Comparison of ENCODE assay signal across 2 cellular contexts in genomic region chr1:54137532-54138061, GRCh38.
A peak's percentile ranks its signal among the peaks of the same experiment; 100 is the strongest.
TF ChIP-seq lines count a peak whose summit lies in the region.

No MANE protein-coding gene starts in this region.

TF ChIP-seq in liver, 16 proteins besides CTCF, POLR2A, EP300 and RAD21 (continued from another document):
- no peak for TF ChIP-seq EGR1 (IDR thresholded peaks at IDR 0.05; ENCODE audit: low read depth in 2 of 2)
- no peak for TF ChIP-seq TAF1 (conservative IDR thresholded peaks at IDR 0.05)
- no peak for TF ChIP-seq MAX (IDR thresholded peaks at IDR 0.05)
- TF ChIP-seq, protein P1, sequence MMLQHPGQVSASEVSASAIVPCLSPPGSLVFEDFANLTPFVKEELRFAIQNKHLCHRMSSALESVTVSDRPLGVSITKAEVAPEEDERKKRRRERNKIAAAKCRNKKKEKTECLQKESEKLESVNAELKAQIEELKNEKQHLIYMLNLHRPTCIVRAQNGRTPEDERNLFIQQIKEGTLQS (IDR thresholded peaks at IDR 0.05): no peak
- no peak for TF ChIP-seq ZBTB33 (IDR thresholded peaks at IDR 0.05)
- TF ChIP-seq NR2F2 (IDR thresholded peaks at IDR 0.05): peak; percentile 23

TF ChIP-seq in HepG2, 621 proteins besides CTCF, POLR2A, EP300 and RAD21:
- TF ChIP-seq, protein P2, sequence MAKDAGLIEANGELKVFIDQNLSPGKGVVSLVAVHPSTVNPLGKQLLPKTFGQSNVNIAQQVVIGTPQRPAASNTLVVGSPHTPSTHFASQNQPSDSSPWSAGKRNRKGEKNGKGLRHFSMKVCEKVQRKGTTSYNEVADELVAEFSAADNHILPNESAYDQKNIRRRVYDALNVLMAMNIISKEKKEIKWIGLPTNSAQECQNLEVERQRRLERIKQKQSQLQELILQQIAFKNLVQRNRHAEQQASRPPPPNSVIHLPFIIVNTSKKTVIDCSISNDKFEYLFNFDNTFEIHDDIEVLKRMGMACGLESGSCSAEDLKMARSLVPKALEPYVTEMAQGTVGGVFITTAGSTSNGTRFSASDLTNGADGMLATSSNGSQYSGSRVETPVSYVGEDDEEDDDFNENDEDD (CRISPR knock-in tag; IDR thresholded peaks at IDR 0.05; ENCODE audit: borderline replicate concordance): no peak
- no peak for TF ChIP-seq ATF4 (CRISPR knock-in tag; IDR thresholded peaks at IDR 0.05)
- TF ChIP-seq JUNB (CRISPR knock-in tag; IDR thresholded peaks at IDR 0.05; ENCODE audit: borderline replicate concordance): no peak
- TF ChIP-seq ZNF562 (CRISPR knock-in tag; IDR thresholded peaks at IDR 0.05; ENCODE audit: borderline replicate concordance): no peak
- TF ChIP-seq, protein P3, sequence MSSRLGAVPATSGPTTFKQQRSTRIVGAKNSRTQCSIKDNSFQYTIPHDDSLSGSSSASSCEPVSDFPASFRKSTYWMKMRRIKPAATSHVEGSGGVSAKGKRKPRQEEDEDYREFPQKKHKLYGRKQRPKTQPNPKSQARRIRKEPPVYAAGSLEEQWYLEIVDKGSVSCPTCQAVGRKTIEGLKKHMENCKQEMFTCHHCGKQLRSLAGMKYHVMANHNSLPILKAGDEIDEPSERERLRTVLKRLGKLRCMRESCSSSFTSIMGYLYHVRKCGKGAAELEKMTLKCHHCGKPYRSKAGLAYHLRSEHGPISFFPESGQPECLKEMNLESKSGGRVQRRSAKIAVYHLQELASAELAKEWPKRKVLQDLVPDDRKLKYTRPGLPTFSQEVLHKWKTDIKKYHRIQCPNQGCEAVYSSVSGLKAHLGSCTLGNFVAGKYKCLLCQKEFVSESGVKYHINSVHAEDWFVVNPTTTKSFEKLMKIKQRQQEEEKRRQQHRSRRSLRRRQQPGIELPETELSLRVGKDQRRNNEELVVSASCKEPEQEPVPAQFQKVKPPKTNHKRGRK (CRISPR knock-in tag; IDR thresholded peaks at IDR 0.05): no peak
- no peak for TF ChIP-seq ARNT2 (CRISPR knock-in tag; IDR thresholded peaks at IDR 0.05; ENCODE audit: low read depth)
- no peak for TF ChIP-seq TRIM24 (CRISPR knock-in tag; IDR thresholded peaks at IDR 0.05)
- TF ChIP-seq, protein P4, sequence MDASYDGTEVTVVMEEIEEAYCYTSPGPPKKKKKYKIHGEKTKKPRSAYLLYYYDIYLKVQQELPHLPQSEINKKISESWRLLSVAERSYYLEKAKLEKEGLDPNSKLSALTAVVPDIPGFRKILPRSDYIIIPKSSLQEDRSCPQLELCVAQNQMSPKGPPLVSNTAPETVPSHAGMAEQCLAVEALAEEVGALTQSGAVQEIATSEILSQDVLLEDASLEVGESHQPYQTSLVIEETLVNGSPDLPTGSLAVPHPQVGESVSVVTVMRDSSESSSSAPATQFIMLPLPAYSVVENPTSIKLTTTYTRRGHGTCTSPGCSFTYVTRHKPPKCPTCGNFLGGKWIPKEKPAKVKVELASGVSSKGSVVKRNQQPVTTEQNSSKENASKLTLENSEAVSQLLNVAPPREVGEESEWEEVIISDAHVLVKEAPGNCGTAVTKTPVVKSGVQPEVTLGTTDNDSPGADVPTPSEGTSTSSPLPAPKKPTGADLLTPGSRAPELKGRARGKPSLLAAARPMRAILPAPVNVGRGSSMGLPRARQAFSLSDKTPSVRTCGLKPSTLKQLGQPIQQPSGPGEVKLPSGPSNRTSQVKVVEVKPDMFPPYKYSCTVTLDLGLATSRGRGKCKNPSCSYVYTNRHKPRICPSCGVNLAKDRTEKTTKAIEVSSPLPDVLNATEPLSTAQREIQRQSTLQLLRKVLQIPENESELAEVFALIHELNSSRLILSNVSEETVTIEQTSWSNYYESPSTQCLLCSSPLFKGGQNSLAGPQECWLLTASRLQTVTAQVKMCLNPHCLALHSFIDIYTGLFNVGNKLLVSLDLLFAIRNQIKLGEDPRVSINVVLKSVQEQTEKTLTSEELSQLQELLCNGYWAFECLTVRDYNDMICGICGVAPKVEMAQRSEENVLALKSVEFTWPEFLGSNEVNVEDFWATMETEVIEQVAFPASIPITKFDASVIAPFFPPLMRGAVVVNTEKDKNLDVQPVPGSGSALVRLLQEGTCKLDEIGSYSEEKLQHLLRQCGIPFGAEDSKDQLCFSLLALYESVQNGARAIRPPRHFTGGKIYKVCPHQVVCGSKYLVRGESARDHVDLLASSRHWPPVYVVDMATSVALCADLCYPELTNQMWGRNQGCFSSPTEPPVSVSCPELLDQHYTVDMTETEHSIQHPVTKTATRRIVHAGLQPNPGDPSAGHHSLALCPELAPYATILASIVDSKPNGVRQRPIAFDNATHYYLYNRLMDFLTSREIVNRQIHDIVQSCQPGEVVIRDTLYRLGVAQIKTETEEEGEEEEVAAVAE (CRISPR knock-in tag; IDR thresholded peaks at IDR 0.05; ENCODE audit: borderline replicate concordance): no peak
- no peak for TF ChIP-seq KLF15 (CRISPR knock-in tag; IDR thresholded peaks at IDR 0.05; ENCODE audit: borderline replicate concordance)
- no peak for TF ChIP-seq ATF2 (CRISPR knock-in tag; IDR thresholded peaks at IDR 0.05)
- TF ChIP-seq HINFP (CRISPR knock-in tag; IDR thresholded peaks at IDR 0.05; ENCODE audit: low read depth): no peak
- TF ChIP-seq ZBTB8A (CRISPR knock-in tag; IDR thresholded peaks at IDR 0.05; ENCODE audit: borderline replicate concordance, low read depth): no peak
- TF ChIP-seq ZNF205 (CRISPR knock-in tag; IDR thresholded peaks at IDR 0.05): no peak
- no peak for TF ChIP-seq KLF9 (CRISPR knock-in tag; IDR thresholded peaks at IDR 0.05; ENCODE audit: low read depth)
- TF ChIP-seq CSRNP1 (CRISPR knock-in tag; IDR thresholded peaks at IDR 0.05): no peak
- TF ChIP-seq CC2D1A (CRISPR knock-in tag; IDR thresholded peaks at IDR 0.05): no peak
- no peak for TF ChIP-seq CEBPB (IDR thresholded peaks at IDR 0.05; ENCODE audit: borderline replicate concordance, low read depth, low read length)
- TF ChIP-seq RBAK (CRISPR knock-in tag; IDR thresholded peaks at IDR 0.05): no peak
- TF ChIP-seq ZNF879 (CRISPR knock-in tag; IDR thresholded peaks at IDR 0.05): no peak
- TF ChIP-seq SSRP1 (CRISPR knock-in tag; IDR thresholded peaks at IDR 0.05): no peak
